ENCODE assay signal across 26 cellular contexts in genomic region chr12:131444220-131445164, GRCh38.
"Had no signal": no experiment of that assay in that cellular context is flagged by ENCODE, and none has a peak within 500 bp of the region (broad histone marks: within the 10 kb centered on the region; RNA-seq: fewer than 3 reads in every experiment).

No MANE protein-coding gene starts in this region.

- H3K36me3 ChIP-seq: left lung, neutrophil, suprapubic skin had no signal

- H3K9me3 ChIP-seq: body of pancreas, neutrophil, SK-N-SH, suprapubic skin had no signal

- H3K27me3 ChIP-seq: body of pancreas, dorsolateral prefrontal cortex, foreskin keratinocyte, left lung, neutrophil had no signal

- H3K4me3 ChIP-seq: body of pancreas, dorsolateral prefrontal cortex, left lung, suprapubic skin had no signal

- H3K27ac ChIP-seq: body of pancreas, dorsolateral prefrontal cortex, foreskin keratinocyte, left lung, neutrophil, suprapubic skin had no signal

- H3K4me1 ChIP-seq: body of pancreas, foreskin keratinocyte, left lung, suprapubic skin had no signal

- H3K27ac Mint-ChIP-seq: activated B cell treated with CpG ODN at 0.5 μM for 24 hours; activated CD4-positive, alpha-beta memory T cell treated with anti-CD3 and anti-CD28 coated beads for 36 hours; activated naive CD8-positive, alpha-beta T cell treated with anti-CD3 and anti-CD28 coated beads, Interleukin-2, amount 10 ng/mL, durations not matched to agents 7 days and 5 days; activated T-cell treated with anti-CD3 and anti-CD28 coated beads, Interleukin-2, amount 50 U/mL, for 24 hours; activated T-helper 2 cell treated with anti-CD3 and anti-CD28 coated beads, Interferon-gamma antibody, Interleukin-2, Interleukin-4, amounts not matched to agents 10 μg/mL and 5 μg/mL and 100 μg/mL, durations not matched to agents 14 hours and 24 hours and 36 hours; natural killer cell; T-cell had no signal

- H3K4me3 Mint-ChIP-seq: activated B cell treated with CpG ODN at 0.5 μM for 24 hours; activated CD4-positive, alpha-beta memory T cell treated with anti-CD3 and anti-CD28 coated beads for 36 hours; activated naive CD8-positive, alpha-beta T cell treated with anti-CD3 and anti-CD28 coated beads, Interleukin-2, amount 10 ng/mL, durations not matched to agents 7 days and 5 days; activated T-cell treated with anti-CD3 and anti-CD28 coated beads, Interleukin-2, amount 50 U/mL, for 24 hours; natural killer cell; T-cell; type B pancreatic cell had no signal

- H3K27me3 Mint-ChIP-seq: activated CD4-positive, alpha-beta memory T cell treated with anti-CD3 and anti-CD28 coated beads for 36 hours; activated naive CD8-positive, alpha-beta T cell treated with anti-CD3 and anti-CD28 coated beads, Interleukin-2, amount 10 ng/mL, durations not matched to agents 7 days and 5 days; activated T-cell treated with anti-CD3 and anti-CD28 coated beads, Interleukin-2, amount 50 U/mL, for 24 hours had no signal

- H3K9me3 Mint-ChIP-seq: activated B cell treated with CpG ODN at 0.5 μM for 24 hours; activated T-helper 2 cell treated with anti-CD3 and anti-CD28 coated beads, Interferon-gamma antibody, Interleukin-2, Interleukin-4, amounts not matched to agents 10 μg/mL and 5 μg/mL and 100 μg/mL, durations not matched to agents 14 hours and 24 hours and 36 hours; natural killer cell; type B pancreatic cell had no signal

- DNase-seq: activated B cell treated with CpG ODN at 0.5 μM for 24 hours; activated CD4-positive, alpha-beta memory T cell treated with anti-CD3 and anti-CD28 coated beads for 36 hours; activated CD4-positive, alpha-beta T cell treated with anti-CD3 and anti-CD28 coated beads for 4 hours; activated naive CD4-positive, alpha-beta T cell treated with Interleukin-2 at 50 U/mL for 16 hours; activated naive CD8-positive, alpha-beta T cell treated with anti-CD3 and anti-CD28 coated beads, Interleukin-2, amount 10 ng/mL, durations not matched to agents 7 days and 5 days; activated T-cell treated with anti-CD3 and anti-CD28 coated beads, Interleukin-2, amount 50 U/mL, for 24 hours; body of pancreas; caudate nucleus; dorsolateral prefrontal cortex; foreskin keratinocyte; glutamatergic neuron; hypothalamus; natural killer cell; SK-N-SH; stimulated activated CD4-positive, alpha-beta T cell treated with anti-CD3 and anti-CD28 coated beads, Interleukin-12 subunit alpha, Interleukin-12 subunit beta, amount 100 ng/mL, for 4 hours; stimulated activated CD4-positive, alpha-beta T cell treated with anti-CD3 and anti-CD28 coated beads, Interleukin-1b, Interleukin-23, amount 100 ng/mL, for 48 hours; stimulated activated CD8-positive, alpha-beta memory T cell treated with anti-CD3 and anti-CD28 coated beads, Interleukin-4, amount 100 ng/mL, for 48 hours; stimulated activated naive CD4-positive, alpha-beta T cell treated with Interleukin-2 at 50 U/mL for 16 hours had no signal

- H3K9ac ChIP-seq: SK-N-SH had no signal

- H3K4me1 Mint-ChIP-seq: activated B cell treated with CpG ODN at 0.5 μM for 24 hours; activated naive CD8-positive, alpha-beta T cell treated with anti-CD3 and anti-CD28 coated beads, Interleukin-2, amount 10 ng/mL, durations not matched to agents 7 days and 5 days; T-cell had no signal

- ATAC-seq: body of pancreas, foreskin keratinocyte, left lung, natural killer cell, T-cell had no signal

- FAIRE-seq: colon, keratinocyte had no signal
